ENCODE assay signal across 18 cellular contexts in the genomic region with DNA sequence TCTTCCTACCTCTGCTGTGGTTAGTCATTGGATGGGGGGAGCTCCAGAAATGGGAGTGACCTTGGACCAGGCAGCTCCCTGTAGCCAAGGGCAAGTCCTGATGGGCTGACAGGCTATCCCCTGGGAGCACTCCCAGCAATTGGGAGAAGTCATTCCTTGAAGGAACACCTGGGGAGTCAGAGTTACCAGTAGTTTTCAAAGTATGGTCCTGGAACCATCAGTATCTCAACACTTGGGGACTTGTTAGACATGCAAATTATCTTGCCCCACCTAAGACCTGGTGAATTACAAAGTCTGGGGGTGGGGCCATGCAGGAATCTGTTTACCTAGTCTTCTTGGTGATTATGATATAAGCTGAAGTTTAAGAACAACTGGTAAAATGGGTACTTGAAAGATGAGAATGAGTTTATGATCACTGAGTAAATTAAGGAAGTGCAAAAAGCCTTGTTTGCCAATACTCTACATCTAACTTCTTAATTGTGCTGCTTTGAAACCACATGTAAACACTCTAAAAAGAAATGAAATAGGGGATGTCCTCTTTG.
DNase-seq lines count a peak whose midpoint lies in the region; ATAC-seq lines count a peak whose summit lies in the region.
"Had no signal": no experiment of that assay in that cellular context is flagged by ENCODE, and none has a peak within 500 bp of the region (broad histone marks: within the 10 kb centered on the region; RNA-seq: fewer than 3 reads in every experiment).

No MANE protein-coding gene starts in this region.

- no peak overlapping the region for H4K8ac ChIP-seq in neuronal stem cell (ENCODE audit: low read depth, low read length)

- H2AFZ ChIP-seq in neuronal stem cell (ENCODE audit: low read length), result peak overlapping the region; percentile 88

- H3K9me3 ChIP-seq in neuronal stem cell (replicated peaks in 1 of 2; ENCODE audit: control insufficient read depth in 2 of 2, insufficient read depth in 1 of 2, low read depth in 1 of 2, low read length in 2 of 2), result no peaks in the 10 kb centered on the region
- H3K9me3 ChIP-seq: BLaER1, Caco-2, HAP-1 had no signal

- peaks cover 0 to 2% of the 10 kb centered on the region in 2 donors for H3K4me1 ChIP-seq in neuronal stem cell (ENCODE audit: control insufficient read depth in 2 of 2, insufficient read depth in 1 of 2, low read depth in 1 of 2, low read length in 2 of 2)
- H3K4me1 ChIP-seq: BLaER1, Caco-2, HAP-1 had no signal

- no peak overlapping the region for H3K4me3 ChIP-seq in neuronal stem cell (ENCODE audit: low read length in 2 of 2)
- H3K4me3 ChIP-seq: BLaER1, HAP-1 had no signal

- no peaks in the 10 kb centered on the region for H3K79me1 ChIP-seq in neuronal stem cell (ENCODE audit: low read depth, low read length)

- no peak overlapping the region for H2BK120ac ChIP-seq in neuronal stem cell (ENCODE audit: low read depth, low read length)

- H3K36me3 ChIP-seq in neuronal stem cell (replicated peaks in 1 of 2; ENCODE audit: control insufficient read depth in 2 of 2, insufficient read depth in 2 of 2, low read length in 2 of 2), result no peaks in the 10 kb centered on the region
- H3K36me3 ChIP-seq: BLaER1, HAP-1 had no signal

- H3K27ac ChIP-seq in neuronal stem cell (replicated peaks; ENCODE audit: low read length), result no peak overlapping the region
- H3K27ac ChIP-seq: 22Rv1, BLaER1, C4-2B had no signal

- H2AK5ac ChIP-seq in neuronal stem cell (ENCODE audit: low read depth, low read length), result no peak overlapping the region

- H4K91ac ChIP-seq in neuronal stem cell (ENCODE audit: low read depth, low read length, poor library complexity), result no peak overlapping the region

- no peak overlapping the region for H3K4ac ChIP-seq in neuronal stem cell (ENCODE audit: low read length)

- H3K14ac ChIP-seq in neuronal stem cell (ENCODE audit: low read length), result no peak overlapping the region

- peak; percentile 60 for ATAC-seq in left colon
- ATAC-seq: CD8-positive, alpha-beta T cell had no signal

- H2BK15ac ChIP-seq in neuronal stem cell (ENCODE audit: low read length), result no peak overlapping the region

- H3K18ac ChIP-seq in neuronal stem cell (ENCODE audit: low read length), result no peak overlapping the region

- intact Hi-C loops in left colon (cut with DNase I, micrococcal nuclease), result no loop called here

- H3K4me2 ChIP-seq in neuronal stem cell (ENCODE audit: insufficient read depth, low read length, poor library complexity, severe bottlenecking), result no peak overlapping the region
- H3K4me2 ChIP-seq: BLaER1 had no signal

- DNase-seq in NCI-H2029 treated with DMSO at 0.1 percent for 48 hours (lab: John Stamatoyannopoulos, UW) (peak; percentile 17), NCI-H2029 (lab: John Stamatoyannopoulos, UW) (no peak), MV-4-11 (lab: John Stamatoyannopoulos, UW) (peak; percentile 11), left colon (peak in 1 of 2 donors; percentile 6), neuronal stem cell (ENCODE audit: low spot score) (no peak), DMS 273 treated with DMSO at 0.1 percent for 48 hours (lab: John Stamatoyannopoulos, UW) (no peak), SW 1271 (lab: John Stamatoyannopoulos, UW) (no peak), midbrain (lab: John Stamatoyannopoulos, UW) (no peak)
- DNase-seq: Caco-2; CD4-positive, CD25-positive, alpha-beta regulatory T cell; CD8-positive, alpha-beta T cell; DND-41; GOT3; HFFc6 had no signal

- H3K23ac ChIP-seq in neuronal stem cell (ENCODE audit: low read depth, low read length, poor library complexity), result no peak overlapping the region

- no peak overlapping the region for H2BK12ac ChIP-seq in neuronal stem cell (ENCODE audit: low read length)

- no peaks in the 10 kb centered on the region for H3K27me3 ChIP-seq in neuronal stem cell (ENCODE audit: control insufficient read depth in 3 of 3, insufficient read depth in 3 of 3, low read depth in 1 of 3, low read length in 3 of 3)
- H3K27me3 ChIP-seq: BLaER1 had no signal

- no peak overlapping the region for H2BK5ac ChIP-seq in neuronal stem cell (ENCODE audit: low read length)

- H3K9ac ChIP-seq in neuronal stem cell (ENCODE audit: low read depth, low read length, poor library complexity), result no peak overlapping the region
- H3K9ac ChIP-seq: BLaER1 had no signal

Comparison
In these comparisons a context has a peak if more than half of its experiments do, and no peak if none do; other contexts are left out.
1. DNase-seq: peak in NCI-H2029 treated with DMSO at 0.1 percent for 48 hours (single experiment) and MV-4-11 (single experiment); none in NCI-H2029 (single experiment), neuronal stem cell (single experiment), DMS 273 treated with DMSO at 0.1 percent for 48 hours (single experiment), SW 1271 (0 of 2) and midbrain (single experiment).